ENCODE assay signal across 26 cellular contexts in genomic region chr13:98312606-98313005, GRCh38.
"Had no signal": no experiment of that assay in that cellular context is flagged by ENCODE, and none has a peak within 500 bp of the region (broad histone marks: within the 10 kb centered on the region; RNA-seq: fewer than 3 reads in every experiment).

No MANE protein-coding gene starts in this region.

- H3K4me1 ChIP-seq: breast epithelium had no signal

- H3K27me3 ChIP-seq: breast epithelium, left lung, transverse colon had no signal

- H3K4me2 ChIP-seq: smooth muscle cell had no signal

- DNase-seq: activated CD4-positive, alpha-beta memory T cell treated with anti-CD3 and anti-CD28 coated beads, Interleukin-2, amount 10 ng/mL, durations not matched to agents 7 days and 5 days; activated CD4-positive, alpha-beta T cell treated with anti-CD3 and anti-CD28 coated beads for 1 hour; activated CD4-positive, alpha-beta T cell treated with anti-CD3 and anti-CD28 coated beads, Interleukin-2, amount 10 ng/mL, durations not matched to agents 7 days and 5 days; activated CD8-positive, alpha-beta memory T cell treated with anti-CD3 and anti-CD28 coated beads, Interleukin-2, amount 50 U/mL, for 48 hours; activated gamma-delta T cell; activated naive CD4-positive, alpha-beta T cell treated with anti-CD3 and anti-CD28 coated beads, Interleukin-2, amount 50 U/mL, for 16 hours; activated T-cell treated with anti-CD3 and anti-CD28 coated beads, Interleukin-2, amount 50 U/mL, for 24 hours; amygdala; central memory CD4-positive, alpha-beta T cell; endodermal cell; foreskin fibroblast; head of caudate nucleus; hippocampal formation; immature natural killer cell; kidney glomerular epithelial cell; left lung; mesendoderm; naive thymus-derived CD4-positive, alpha-beta T cell; retina; stimulated activated CD4-positive, alpha-beta T cell treated with anti-CD3 and anti-CD28 coated beads, Interleukin-2, amount 100 ng/mL, for 24 hours; stimulated activated naive B cell treated with anti-CD40 and anti-IgM and Interleukin-4, amounts not matched to agents 10 μg/mL and 1 μg/mL and 100 μg/mL, for 72 hours; T-helper 2 cell; transverse colon had no signal

- H3K36me3 ChIP-seq: breast epithelium, left lung, transverse colon had no signal

- H3K27ac ChIP-seq: breast epithelium, left lung had no signal

- H3K4me3 ChIP-seq: breast epithelium, left lung, lung, smooth muscle cell, transverse colon had no signal

- H3K9me3 ChIP-seq: breast epithelium, left lung, transverse colon had no signal
